ENCODE assay signal across 8 cellular contexts in genomic region chr10:5813091-5813340, GRCh38. TPM values are rescaled to one million over a fixed set of nuclear protein-coding genes. Genes with fewer than 3 reads are reported as not detected.
A peak's percentile ranks its signal among the peaks of the same experiment; 100 is the strongest.
DNase-seq lines count a peak whose midpoint lies in the region; ATAC-seq and TF ChIP-seq lines count a peak whose summit lies in the region.

No MANE protein-coding gene starts in this region.

- H3K27ac Mint-ChIP-seq in GM23338 (peak overlapping the region; percentile 97), neural crest cell (ENCODE audit: unreplicated experiment) (peak overlapping the region; percentile 99)

- H2AFZ ChIP-seq in DND-41 (ENCODE audit: low read depth, low read length) (peak overlapping the region; percentile 90), GM23338 (peak overlapping the region; percentile 72; the same call in 1 of the 2 replicates), MM.1S (ENCODE audit: low read length) (peak overlapping the region; percentile 84)

- peak; percentile 23 for TF ChIP-seq CTCF in DND-41 (IDR thresholded peaks at IDR 0.05; ENCODE audit: borderline replicate concordance, extremely low read depth, low read length, poor library complexity, severe bottlenecking)
- TF ChIP-seq CTCF in GM23338 (conservative IDR thresholded peaks at IDR 0.05; ENCODE audit: low read depth in 2 of 2) = no peak
- no peak for TF ChIP-seq CTCF in MM.1S (IDR thresholded peaks at IDR 0.05; ENCODE audit: low read length)
- TF ChIP-seq CTCF in neural crest cell (conservative IDR thresholded peaks at IDR 0.05) = no peak
- TF ChIP-seq CTCF in GM13977 (IDR thresholded peaks at IDR 0.05; ENCODE audit: extremely low read depth, insufficient read depth, missing control alignments) = no peak

- H3K36me3 ChIP-seq in DND-41 (ENCODE audit: insufficient read depth, low read length) (peaks cover 12% of the 10 kb centered on the region), GM23338 (ENCODE audit: insufficient read depth) (no peaks in the 10 kb centered on the region), MM.1S (replicated peaks; ENCODE audit: insufficient read depth, low read length) (no peaks in the 10 kb centered on the region), endocrine pancreas (ENCODE audit: control insufficient read depth, insufficient read depth, low read length) (no peaks in the 10 kb centered on the region)

- H3K9me2 ChIP-seq in GM23338 (ENCODE audit: insufficient read depth) (no peaks in the 10 kb centered on the region; the same call in 1 of the 2 replicates), MM.1S (replicated peaks; ENCODE audit: insufficient read depth, low read length) (no peaks in the 10 kb centered on the region)

- in situ Hi-C loops in GM13977 (cut with MboI; ENCODE audit: low pct_unique_long_range_greater_than_20kb, low sequenced_read_pairs, unreplicated experiment) = no loop called here

- H3K27me3 ChIP-seq in DND-41 (ENCODE audit: insufficient read depth, low read length, poor library complexity) (no peaks in the 10 kb centered on the region), GM23338 (ENCODE audit: insufficient read depth) (no peaks in the 10 kb centered on the region), MM.1S (replicated peaks; ENCODE audit: insufficient read depth, low read length) (no peaks in the 10 kb centered on the region), endocrine pancreas (ENCODE audit: control insufficient read depth, insufficient read depth, low read length) (no peaks in the 10 kb centered on the region)

- H3K36me3 Mint-ChIP-seq in GM23338 (ENCODE audit: low read depth) = peaks cover 22% of the 10 kb centered on the region
- peaks cover 6% of the 10 kb centered on the region for H3K36me3 Mint-ChIP-seq in neural crest cell (ENCODE audit: low read depth)

- H3K27ac ChIP-seq in DND-41 (ENCODE audit: low read length) (peak overlapping the region; percentile 99), GM23338 (ENCODE audit: low read depth) (peak overlapping the region; percentile 99), MM.1S (ENCODE audit: low read length) (peak overlapping the region; percentile 89)

- H3K4me1 ChIP-seq in DND-41 (ENCODE audit: insufficient read depth, low read length) = peaks cover 45% of the 10 kb centered on the region
- peaks cover 25% of the 10 kb centered on the region for H3K4me1 ChIP-seq in GM23338 (ENCODE audit: insufficient read depth)
- peaks cover 22% of the 10 kb centered on the region for H3K4me1 ChIP-seq in MM.1S (ENCODE audit: low read length)
- H3K4me1 ChIP-seq in endocrine pancreas (ENCODE audit: control insufficient read depth, insufficient read depth, low read length) = peaks cover 7% of the 10 kb centered on the region

- H4K20me1 ChIP-seq in DND-41 (ENCODE audit: insufficient read depth, low read length) (peaks cover 41% of the 10 kb centered on the region), GM23338 (replicated peaks; ENCODE audit: insufficient read depth) (peaks cover 36% of the 10 kb centered on the region), MM.1S (ENCODE audit: insufficient read depth, low read length) (peaks cover 31% of the 10 kb centered on the region)

- H3K4me3 Mint-ChIP-seq in GM23338 (peak overlapping the region; percentile 90), neural crest cell (peak overlapping the region; percentile 94)

- H3K9me3 Mint-ChIP-seq in GM23338 = no peaks in the 10 kb centered on the region
- H3K9me3 Mint-ChIP-seq in neural crest cell = peaks cover 2% of the 10 kb centered on the region

- H3K4me2 ChIP-seq in DND-41 (ENCODE audit: insufficient read depth, low read length) (peak overlapping the region; percentile 71), GM23338 (peak overlapping the region; percentile 87), MM.1S (ENCODE audit: low read depth, low read length) (peak overlapping the region; percentile 81; the same call in 1 of the 2 replicates)

- H3K4me1 Mint-ChIP-seq in GM23338 (peaks cover 28% of the 10 kb centered on the region), neural crest cell (peaks cover 47% of the 10 kb centered on the region)

- no peak for DNase-seq in DND-41
- DNase-seq in GM23338 (ENCODE audit: low spot score) = no peak
- DNase-seq in MM.1S = no peak
- DNase-seq in neural crest cell (ENCODE audit: low read depth, low spot score) = no peak
- DNase-seq in GM13977 (ENCODE audit: low spot score) = no peak
- DNase-seq in DMS79 (lab: John Stamatoyannopoulos, UW) = no peak
- no peak for DNase-seq in NCI-H2107 treated with DMSO at 0.1 percent for 48 hours (lab: John Stamatoyannopoulos, UW; ENCODE audit: unreplicated experiment)

- H3F3A ChIP-seq in GM23338 (replicated peaks; ENCODE audit: low read depth) (no peaks in the 10 kb centered on the region), MM.1S (ENCODE audit: insufficient read depth, low read length) (peaks cover 19% of the 10 kb centered on the region; the same call in 1 of the 2 replicates)

- ATAC-seq in DND-41 (ENCODE audit: insufficient read depth, low read depth) (peak; percentile 54), GM23338 (peak; percentile 56)

- H3K79me2 ChIP-seq in DND-41 (ENCODE audit: insufficient read depth, low read length) (peaks cover 66% of the 10 kb centered on the region), GM23338 (replicated peaks; ENCODE audit: insufficient read depth) (peaks cover 59% of the 10 kb centered on the region), MM.1S (ENCODE audit: low read length) (peaks cover 52% of the 10 kb centered on the region)

- H3K27me3 Mint-ChIP-seq in GM23338 (ENCODE audit: insufficient read depth, low read depth, poor library complexity) (peaks cover 6% of the 10 kb centered on the region), neural crest cell (ENCODE audit: low read depth) (no peaks in the 10 kb centered on the region)

- H3K4me3 ChIP-seq in DND-41 (ENCODE audit: low read depth in 1 of 2, low read length in 2 of 2) = peak overlapping the region; percentile 93 to 96
- H3K4me3 ChIP-seq in GM23338 = peak overlapping the region; percentile 73
- H3K4me3 ChIP-seq in MM.1S (ENCODE audit: low read length) = peak overlapping the region; percentile 95
- no peak overlapping the region for H3K4me3 ChIP-seq in endocrine pancreas (ENCODE audit: control insufficient read depth, insufficient read depth, low read length)

- H3K9me3 ChIP-seq in DND-41 (ENCODE audit: insufficient read depth, low read length, severe bottlenecking) (no peaks in the 10 kb centered on the region), MM.1S (replicated peaks; ENCODE audit: insufficient read depth, low read length) (no peaks in the 10 kb centered on the region), endocrine pancreas (ENCODE audit: control insufficient read depth, low read length) (no peaks in the 10 kb centered on the region)

- peak overlapping the region; percentile 99 for H3K9ac ChIP-seq in DND-41 (ENCODE audit: low read depth, low read length)
- peak overlapping the region; percentile 98 for H3K9ac ChIP-seq in MM.1S (ENCODE audit: low read length)
- H3K9ac ChIP-seq in endocrine pancreas (ENCODE audit: control insufficient read depth, insufficient read depth, low read length) = peak overlapping the region; percentile 98

TF ChIP-seq in GM23338, 12 proteins besides CTCF, POLR2A, EP300 and RAD21 (continues in another document):
- TF ChIP-seq REST (IDR thresholded peaks at IDR 0.05; ENCODE audit: unreplicated experiment) (no peak), CREB1 (CRISPR knock-in tag; IDR thresholded peaks at IDR 0.05; ENCODE audit: low read depth) (no peak), EZH2phosphoT487 (IDR thresholded peaks at IDR 0.05; ENCODE audit: unreplicated experiment) (no peak), ETS1 (IDR thresholded peaks at IDR 0.05) (no peak), POLR2AphosphoS5 (IDR thresholded peaks at IDR 0.05; ENCODE audit: low read depth) (no peak), ZNF114 (CRISPR knock-in tag; IDR thresholded peaks at IDR 0.05) (no peak), EZH2 (IDR thresholded peaks at IDR 0.05; ENCODE audit: low read depth, unreplicated experiment) (no peak), STAT1 (IDR thresholded peaks at IDR 0.05; ENCODE audit: unreplicated experiment) (no peak), ZNF331 (CRISPR knock-in tag; IDR thresholded peaks at IDR 0.05; ENCODE audit: low read depth) (no peak), NANOG (IDR thresholded peaks at IDR 0.05; ENCODE audit: borderline replicate concordance) (no peak), JUNB (IDR thresholded peaks at IDR 0.05; ENCODE audit: unreplicated experiment) (no peak)

RNA-seq across cellular contexts. Expression of gene GDI2, which starts 0.2 kb away (rescaled TPM):
- total RNA-seq in GM23338 (2014; rRNA removed; shearing (Covaris generic)) = 454 and 505 TPM in 2 replicates
- 235 and 269 TPM in 2 replicates for polyA plus RNA-seq in GM23338 (2016; fragmentation: Nextera tagmentation; extraction: Ambion mirVana)
- 346 and 356 TPM in 2 replicates for total RNA-seq in neural crest cell
